ENCODE assay signal across 8 cellular contexts in genomic region chr10:56360967-56361841, GRCh38. TPM values are rescaled to one million over a fixed set of nuclear protein-coding genes. Genes with fewer than 3 reads are reported as not detected.
DNase-seq lines count a peak whose midpoint lies in the region; ATAC-seq, FAIRE-seq and TF ChIP-seq lines count a peak whose summit lies in the region.

TSS of gene ZWINT (minus strand) at chr10:56361259. CDS start at chr10:56361236, 23 bp downstream.

- DNase-seq in DMS 273 (lab: John Stamatoyannopoulos, UW; ENCODE audit: unreplicated experiment) (peak; percentile 96), HuH-7 (ENCODE audit: low spot score) (peak; percentile 68), endothelial cell of umbilical vein (ENCODE audit: low read depth, low spot score) (peak; percentile 99), midbrain (lab: John Stamatoyannopoulos, UW) (peak; percentile 97)
- DNase-seq in activated CD8-positive, alpha-beta memory T cell treated with anti-CD3 and anti-CD28 coated beads, Interleukin-2, amount 50 U/mL, for 4 hours: peak; percentile 89
- DNase-seq in stimulated activated CD8-positive, alpha-beta memory T cell treated with anti-CD3 and anti-CD28 coated beads, Interleukin-15, amount 100 ng/mL, for 48 hours (ENCODE audit: low read depth in 2 of 2): peak; percentile 90 to 91

- H3K79me2 ChIP-seq in OCI-LY1 (ENCODE audit: insufficient read depth, low read length) (peaks cover 12% of the 10 kb centered on the region), endothelial cell of umbilical vein (ENCODE audit: control insufficient read depth, insufficient read depth, low read length) (peaks cover 28% of the 10 kb centered on the region)

- H3K36me3 ChIP-seq in OCI-LY1 (ENCODE audit: insufficient read depth, low read length) (peaks cover 51% of the 10 kb centered on the region), endothelial cell of umbilical vein (ENCODE audit: control insufficient read depth in 2 of 2, extremely low read depth in 1 of 2, insufficient read depth in 2 of 2, low read length in 2 of 2) (peaks cover 0 to 4% of the 10 kb centered on the region in 2 experiments)

- dilution Hi-C loops in endothelial cell of umbilical vein (cut with MboI; ENCODE audit: extremely low pct_ligation_motif_present, low sequenced_read_pairs): no loop called here

- TSS peak; percentile 98 for BruUV-seq in endothelial cell of umbilical vein (replicated peaks; lab: Mats Ljungman, UMichigan)

- TF ChIP-seq CTCF in OCI-LY1 (IDR thresholded peaks at IDR 0.05; ENCODE audit: low read length) (no peak), endothelial cell of umbilical vein (IDR thresholded peaks at IDR 0.05; ENCODE audit: extremely low read depth in 1 of 2, insufficient read depth in 1 of 2, low read depth in 1 of 2, low read length in 2 of 2) (no peak)

- no peaks in the 10 kb centered on the region for H3K9me2 ChIP-seq in OCI-LY1 (ENCODE audit: low read depth, low read length)

- peak; percentile 97 for FAIRE-seq in endothelial cell of umbilical vein (lab: Jason Lieb, UNC)

- H3K4me3 ChIP-seq in OCI-LY1 (ENCODE audit: low read depth, low read length, poor library complexity, severe bottlenecking) (peak within 1 kb of the TSS; percentile 91), endothelial cell of umbilical vein (replicated peaks in 1 of 3; ENCODE audit: insufficient read depth in 1 of 3, low read depth in 1 of 3, low read length in 3 of 3) (peak within 1 kb of the TSS; percentile 86 to 98 (median 93))

- no peaks in the 10 kb centered on the region for H4K20me1 ChIP-seq in OCI-LY1 (ENCODE audit: insufficient read depth, low read length)
- H4K20me1 ChIP-seq in endothelial cell of umbilical vein (replicated peaks; ENCODE audit: control insufficient read depth, extremely low read depth, insufficient read depth, low read length): no peaks in the 10 kb centered on the region

- H3K4me1 ChIP-seq in OCI-LY1 (ENCODE audit: insufficient read depth, low read length, severe bottlenecking) (peaks cover 31% of the 10 kb centered on the region), endothelial cell of umbilical vein (ENCODE audit: control insufficient read depth, extremely low read depth, insufficient read depth, low read length) (peaks cover 13% of the 10 kb centered on the region)

- POLR2A ChIA-PET in endothelial cell of umbilical vein (lab: Charles Lee): no interaction called here

- H3K27ac ChIP-seq in OCI-LY1 (ENCODE audit: low read depth, low read length, poor library complexity, severe bottlenecking): peak within 1 kb of the TSS; percentile 56
- H3K27ac ChIP-seq in endothelial cell of umbilical vein (ENCODE audit: insufficient read depth, low read depth, low read length): peak within 1 kb of the TSS; percentile 51

- peak within 1 kb of the TSS; percentile 92 for H3K9ac ChIP-seq in OCI-LY1 (ENCODE audit: low read length)
- peak within 1 kb of the TSS; percentile 90 for H3K9ac ChIP-seq in endothelial cell of umbilical vein (replicated peaks; ENCODE audit: extremely low read depth, insufficient read depth, low read length)

- peak; percentile 99 for ATAC-seq in GM21526 (IDR thresholded peaks at IDR 0.05; ENCODE audit: low FRiP score, unreplicated experiment)

- TF ChIP-seq POLR2A in endothelial cell of umbilical vein (IDR thresholded peaks at IDR 0.05; ENCODE audit: low read depth, low read length): peak; percentile 70

- no peaks in the 10 kb centered on the region; the same call in 1 of the 2 replicates for H3F3A ChIP-seq in OCI-LY1 (ENCODE audit: insufficient read depth, low read length)

- H3K4me2 ChIP-seq in OCI-LY1 (ENCODE audit: low read length) (peak within 1 kb of the TSS; percentile 88), endothelial cell of umbilical vein (ENCODE audit: insufficient read depth, low read length) (peak within 1 kb of the TSS; percentile 97)

- H2AFZ ChIP-seq in OCI-LY1 (ENCODE audit: low read length) (peak within 1 kb of the TSS; percentile 13; the same call in 1 of the 2 replicates), endothelial cell of umbilical vein (ENCODE audit: low read depth, low read length) (peak within 1 kb of the TSS; percentile 97)

- H3K9me1 ChIP-seq in endothelial cell of umbilical vein (replicated peaks; ENCODE audit: control insufficient read depth, extremely low read depth, insufficient read depth, low read length): no peaks in the 10 kb centered on the region

- CTCF ChIA-PET in endothelial cell of umbilical vein (lab: Charles Lee): interaction anchor here (0.8 to 3.0 kb wide), 2 partner anchors 11 to 12 kb away, joined by 3 to 11 read pairs; no protein-coding TSS in a partner anchor

- H3K27me3 ChIP-seq in OCI-LY1 (ENCODE audit: insufficient read depth, low read length) (no peaks in the 10 kb centered on the region), endothelial cell of umbilical vein (ENCODE audit: control insufficient read depth in 2 of 2, insufficient read depth in 2 of 2, low read length in 2 of 2) (no peaks in the 10 kb centered on the region)

- intact Hi-C loops in endothelial cell of umbilical vein (cut with micrococcal nuclease): no loop called here

- H3K9me3 ChIP-seq in OCI-LY1 (ENCODE audit: low read length) (no peaks in the 10 kb centered on the region), endothelial cell of umbilical vein (replicated peaks; ENCODE audit: control insufficient read depth, insufficient read depth, low read length) (no peaks in the 10 kb centered on the region)

TF ChIP-seq in endothelial cell of umbilical vein, 7 proteins besides CTCF, POLR2A, EP300 and RAD21:
- TF ChIP-seq JUN (IDR thresholded peaks at IDR 0.05; ENCODE audit: borderline replicate concordance, insufficient read depth, insufficient read length, low read depth) (no peak), POLR2AphosphoS5 (IDR thresholded peaks at IDR 0.05; ENCODE audit: insufficient read depth, low read depth, low read length) (peak; percentile 78), FOS (IDR thresholded peaks at IDR 0.05; ENCODE audit: borderline replicate concordance, insufficient read depth, low read length) (no peak), MYC (IDR thresholded peaks at IDR 0.05; ENCODE audit: low read depth, low read length) (no peak)
TF ChIP-seq in endothelial cell of umbilical vein: peak in this region for 1.

RNA-seq across cellular contexts. Expression of gene ZWINT, which starts in this region (rescaled TPM):
- total RNA-seq in endothelial cell of umbilical vein: 69.6 and 76.4 TPM in 2 replicates
- 35.4 and 42.8 TPM in 2 replicates for polyA plus RNA-seq in endothelial cell of umbilical vein
- polyA plus RNA-seq in endothelial cell of umbilical vein (2011; cell fraction: cytosol; rRNA removed): 71.0 and 71.7 TPM in 2 replicates
- 114 and 154 TPM in 2 replicates for polyA plus RNA-seq in endothelial cell of umbilical vein (2011; cell fraction: nucleus; rRNA removed)
- 27.9 and 59.8 TPM in 2 replicates for polyA plus RNA-seq in endothelial cell of umbilical vein (2012)
- 32.1 and 32.2 TPM in 2 replicates for polyA minus RNA-seq in endothelial cell of umbilical vein
- 38.3 TPM for polyA minus RNA-seq in endothelial cell of umbilical vein (2011; cell fraction: cytosol; rRNA and poly(A)+ RNA removed)
- 14.1 and 29.2 TPM in 2 replicates for polyA minus RNA-seq in endothelial cell of umbilical vein (2011; cell fraction: nucleus; rRNA and poly(A)+ RNA removed)

Comparison
In these comparisons a context has a peak if more than half of its experiments do, and no peak if none do; other contexts are left out.
1. Peak in every context shown above with its lines: DNase-seq, ATAC-seq, H3K4me3 ChIP-seq and H3K27ac ChIP-seq.